ENCODE assay signal across 23 cellular contexts in genomic region chr15:58344164-58345070, GRCh38.
DNase-seq lines count a peak whose midpoint lies in the region; ATAC-seq and TF ChIP-seq lines count a peak whose summit lies in the region.
"Had no signal": no experiment of that assay in that cellular context is flagged by ENCODE, and none has a peak within 500 bp of the region (broad histone marks: within the 10 kb centered on the region; RNA-seq: fewer than 3 reads in every experiment).

No MANE protein-coding gene starts in this region.

- H3K9me3 ChIP-seq in BLaER1 (no peaks in the 10 kb centered on the region), HEK293 (ENCODE audit: control insufficient read depth, insufficient read depth, low read depth, low read length) (no peaks in the 10 kb centered on the region), Panc1 (ENCODE audit: control insufficient read depth, insufficient read depth, low read depth, low read length) (no peaks in the 10 kb centered on the region), left lung (no peaks in the 10 kb centered on the region), SK-N-SH (0 out of 2 replicates have a peak, but pooled peaks cover 2% of the 10 kb centered on the region)
- H3K9me3 ChIP-seq: SJSA1 had no signal

- no peaks in the 10 kb centered on the region for H3F3A ChIP-seq in SK-N-SH (replicated peaks; ENCODE audit: insufficient read depth)

- no peak for TF ChIP-seq RAD21 in SK-N-SH (IDR thresholded peaks at IDR 0.05; ENCODE audit: low read length)

- H3K27ac ChIP-seq in BLaER1 (no peak overlapping the region), HEK293 (ENCODE audit: extremely low read depth, low read depth, low read length) (no peak overlapping the region), Panc1 (ENCODE audit: low read length) (peak overlapping the region; percentile 51; the same call in 1 of the 2 replicates), left lung (no peak overlapping the region), SK-N-SH (ENCODE audit: low read depth in 2 of 2, low read length in 1 of 2) (no peak overlapping the region)
- H3K27ac ChIP-seq: SJSA1 had no signal

- TF ChIP-seq EP300 in SK-N-SH (IDR thresholded peaks at IDR 0.05; ENCODE audit: borderline replicate concordance in 1 of 2, low read depth in 1 of 2, low read length in 1 of 2): no peak

- intact Hi-C loops in Panc1 (cut with micrococcal nuclease; ENCODE audit: unreplicated experiment): no loop called here
- intact Hi-C loops in left lung (cut with DNase I): no loop called here

- TF ChIP-seq CTCF in HEK293 (tag by site-specific recombination; IDR thresholded peaks at IDR 0.05) (no peak), Panc1 (IDR thresholded peaks at IDR 0.05) (no peak), left lung (IDR thresholded peaks at IDR 0.05) (no peak), GM10266 (IDR thresholded peaks at IDR 0.05; ENCODE audit: control insufficient read depth, insufficient read depth, low read depth, missing control alignments) (no peak), SK-N-SH (IDR thresholded peaks at IDR 0.05) (no peak)

- H3K79me2 ChIP-seq in SK-N-SH (ENCODE audit: insufficient read depth): no peaks in the 10 kb centered on the region

- H3K4me1 ChIP-seq in BLaER1 (peaks cover 13% of the 10 kb centered on the region), HEK293 (ENCODE audit: control insufficient read depth, insufficient read depth, low read length) (no peaks in the 10 kb centered on the region), Panc1 (ENCODE audit: control insufficient read depth, insufficient read depth, low read length) (peaks cover 6% of the 10 kb centered on the region; the same call in 1 of the 2 replicates), left lung (no peaks in the 10 kb centered on the region), SK-N-SH (ENCODE audit: control insufficient read depth in 1 of 2, insufficient read depth in 2 of 2, low read depth in 1 of 2, low read length in 1 of 2) (no peaks in the 10 kb centered on the region)

- ATAC-seq in Panc1: no peak
- ATAC-seq in left lung: peak; percentile 29
- ATAC-seq: Right ventricle myocardium inferior had no signal

- BruUV-seq in Panc1 (replicated peaks; lab: Mats Ljungman, UMichigan): no TSS peak

- POLR2A ChIA-PET in HEK293 (lab: Yijun Ruan, JAX) (no interaction called here), Panc1 (lab: Charles Lee) (interaction anchor here (0.6 kb wide), 1 partner anchor 57 kb away, joined by 3 read pairs; no protein-coding TSS in a partner anchor), SK-N-SH (lab: Yijun Ruan, JAX) (no interaction called here)

- CTCF ChIA-PET in HEK293 (lab: Yijun Ruan, JAX) (no interaction called here), Panc1 (lab: Charles Lee) (no interaction called here), SK-N-SH (lab: Yijun Ruan, JAX) (no interaction called here)

- DNase-seq in Panc1 (ENCODE audit: low read depth, low spot score) (no peak), left lung (no peak), NCI-H748 (lab: John Stamatoyannopoulos, UW; ENCODE audit: unreplicated experiment) (no peak), NCI-H187 (lab: John Stamatoyannopoulos, UW) (no peak), GM10266 (ENCODE audit: extremely low spot score) (no peak), SK-N-SH (no peak)
- DNase-seq: C1 segment of cervical spinal cord; CD8-positive, alpha-beta memory T cell; EL; GF-D8; H9; Karpas-422; MM.1S; NCI-H1048; NCI-H1417 treated with DMSO at 0.1 percent for 48 hours; NCI-H1930; NCI-H226; NCI-H510A treated with DMSO at 0.1 percent for 48 hours; NCI-H82 had no signal

- H3K4me3 ChIP-seq in BLaER1 (no peak overlapping the region), HEK293 (ENCODE audit: low read depth, low read length) (no peak overlapping the region), Panc1 (ENCODE audit: low read depth in 2 of 2, low read length in 2 of 2) (no peak overlapping the region), left lung (no peak overlapping the region), SK-N-SH (ENCODE audit: low read depth in 2 of 2, low read length in 1 of 2) (no peak overlapping the region)
- H3K4me3 ChIP-seq: SJSA1 had no signal

- no peaks in the 10 kb centered on the region for H3K36me3 ChIP-seq in BLaER1
- H3K36me3 ChIP-seq in HEK293 (ENCODE audit: control insufficient read depth in 2 of 2, insufficient read depth in 1 of 2, low read length in 2 of 2): no peaks in the 10 kb centered on the region
- no peaks in the 10 kb centered on the region for H3K36me3 ChIP-seq in Panc1 (ENCODE audit: control insufficient read depth, insufficient read depth, low read length)
- H3K36me3 ChIP-seq in left lung: no peaks in the 10 kb centered on the region
- H3K36me3 ChIP-seq in SK-N-SH (replicated peaks in 1 of 2; ENCODE audit: control insufficient read depth in 1 of 2, insufficient read depth in 2 of 2, low read length in 1 of 2): no peaks in the 10 kb centered on the region
- H3K36me3 ChIP-seq: SJSA1 had no signal

- 65% methylated on average over 5 of the region's 5 CpGs for WGBS in SK-N-SH (ENCODE audit: low lambda C conversion rate)

- H3K9ac ChIP-seq in BLaER1 (no peak overlapping the region), SK-N-SH (no peak overlapping the region)

- no peaks in the 10 kb centered on the region for H4K20me1 ChIP-seq in BLaER1
- no peaks in the 10 kb centered on the region for H4K20me1 ChIP-seq in SK-N-SH (ENCODE audit: insufficient read depth)

- H2AFZ ChIP-seq in SK-N-SH (ENCODE audit: low read depth): no peak overlapping the region

- in situ Hi-C loops in Panc1 (cut with HindIII; ENCODE audit: low pct_unique_long_range_greater_than_20kb, low sequenced_read_pairs): no loop called here

- H3K9me2 ChIP-seq in SK-N-SH: no peaks in the 10 kb centered on the region

- H3K4me2 ChIP-seq in BLaER1 (peak overlapping the region; percentile 44), SK-N-SH (no peak overlapping the region)

- H3K27me3 ChIP-seq in BLaER1 (no peaks in the 10 kb centered on the region), Panc1 (ENCODE audit: control insufficient read depth, insufficient read depth, low read length) (no peaks in the 10 kb centered on the region), left lung (no peaks in the 10 kb centered on the region), SK-N-SH (ENCODE audit: insufficient read depth) (no peaks in the 10 kb centered on the region; the same call in 1 of the 2 replicates)
- H3K27me3 ChIP-seq: SJSA1 had no signal

TF ChIP-seq in HEK293, 187 proteins besides CTCF, POLR2A, EP300 and RAD21:
- TF ChIP-seq ZNF10 (tag by site-specific recombination; IDR thresholded peaks at IDR 0.05): no peak
- TF ChIP-seq ZFP69B (tag by site-specific recombination; IDR thresholded peaks at IDR 0.05): peak; percentile 64; the same call in 1 of the 2 replicates
- peak; percentile 88 for TF ChIP-seq ZNF692 (tag by site-specific recombination; IDR thresholded peaks at IDR 0.05)
- TF ChIP-seq ZNF473 (tag by site-specific recombination; IDR thresholded peaks at IDR 0.05): no peak
- peak; percentile 23; the same call in 1 of the 2 replicates for TF ChIP-seq ZNF335 (tag by site-specific recombination; conservative IDR thresholded peaks at IDR 0.05)
- TF ChIP-seq ZFP3 (tag by site-specific recombination; IDR thresholded peaks at IDR 0.05; ENCODE audit: low read depth): no peak

TF ChIP-seq in SK-N-SH, 30 proteins besides CTCF, POLR2A, EP300 and RAD21:
- TF ChIP-seq GABPA (IDR thresholded peaks at IDR 0.05; ENCODE audit: low read depth): no peak
- TF ChIP-seq PBX3 (IDR thresholded peaks at IDR 0.05): no peak
- TF ChIP-seq, protein P1, sequence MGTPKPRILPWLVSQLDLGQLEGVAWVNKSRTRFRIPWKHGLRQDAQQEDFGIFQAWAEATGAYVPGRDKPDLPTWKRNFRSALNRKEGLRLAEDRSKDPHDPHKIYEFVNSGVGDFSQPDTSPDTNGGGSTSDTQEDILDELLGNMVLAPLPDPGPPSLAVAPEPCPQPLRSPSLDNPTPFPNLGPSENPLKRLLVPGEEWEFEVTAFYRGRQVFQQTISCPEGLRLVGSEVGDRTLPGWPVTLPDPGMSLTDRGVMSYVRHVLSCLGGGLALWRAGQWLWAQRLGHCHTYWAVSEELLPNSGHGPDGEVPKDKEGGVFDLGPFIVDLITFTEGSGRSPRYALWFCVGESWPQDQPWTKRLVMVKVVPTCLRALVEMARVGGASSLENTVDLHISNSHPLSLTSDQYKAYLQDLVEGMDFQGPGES (IDR thresholded peaks at IDR 0.05; ENCODE audit: low read depth, low read length): no peak
- TF ChIP-seq SMC3 (IDR thresholded peaks at IDR 0.05; ENCODE audit: low read depth, low read length): no peak
- TF ChIP-seq NRF1 (IDR thresholded peaks at IDR 0.05; ENCODE audit: low read depth, low read length): no peak
- no peak for TF ChIP-seq JUND (IDR thresholded peaks at IDR 0.05)
- TF ChIP-seq CHD2 (IDR thresholded peaks at IDR 0.05; ENCODE audit: low read length, partially characterized antibody): no peak
- TF ChIP-seq RCOR1 (IDR thresholded peaks at IDR 0.05; ENCODE audit: low read length): no peak
- no peak for TF ChIP-seq POLR2AphosphoS5 (IDR thresholded peaks at IDR 0.05; ENCODE audit: low read depth, low read length)
- TF ChIP-seq NFIC (IDR thresholded peaks at IDR 0.05; ENCODE audit: borderline replicate concordance): no peak
- TF ChIP-seq SIN3A (IDR thresholded peaks at IDR 0.05; ENCODE audit: borderline replicate concordance, low read depth, low read length): no peak
